In genomic region chr7:85469446-85469970, GRCh38 we compare ENCODE assay signal across 1 cellular context.
TF ChIP-seq lines count a peak whose summit lies in the region.

No MANE protein-coding gene starts in this region.

TF ChIP-seq in HEK293, 187 proteins besides CTCF, POLR2A, EP300 and RAD21 (continued from another document):
- TF ChIP-seq REST (tag by site-specific recombination; IDR thresholded peaks at IDR 0.05) (no peak), ZNF423 (tag by site-specific recombination; IDR thresholded peaks at IDR 0.05) (no peak), SP2 (tag by site-specific recombination; IDR thresholded peaks at IDR 0.05) (no peak), YY2 (tag by site-specific recombination; IDR thresholded peaks at IDR 0.05) (no peak), ZNF596 (tag by site-specific recombination; IDR thresholded peaks at IDR 0.05) (no peak), ZNF600 (tag by site-specific recombination; IDR thresholded peaks at IDR 0.05) (no peak), ZNF433 (tag by site-specific recombination; IDR thresholded peaks at IDR 0.05; ENCODE audit: low read depth) (no peak), KLF7 (tag by site-specific recombination; IDR thresholded peaks at IDR 0.05; ENCODE audit: borderline replicate concordance) (no peak), ZNF555 (tag by site-specific recombination; conservative IDR thresholded peaks at IDR 0.05) (no peak), GLIS1 (tag by site-specific recombination; IDR thresholded peaks at IDR 0.05) (no peak), ZNF830 (tag by site-specific recombination; IDR thresholded peaks at IDR 0.05; ENCODE audit: low read depth) (no peak), ZFP41 (tag by site-specific recombination; IDR thresholded peaks at IDR 0.05; ENCODE audit: borderline replicate concordance) (no peak), ZNF302 (tag by site-specific recombination; IDR thresholded peaks at IDR 0.05; ENCODE audit: low read depth) (no peak), ZNF777 (tag by site-specific recombination; IDR thresholded peaks at IDR 0.05; ENCODE audit: borderline replicate concordance) (no peak), MZF1 (tag by site-specific recombination; IDR thresholded peaks at IDR 0.05; ENCODE audit: borderline replicate concordance) (no peak), ZNF155 (tag by site-specific recombination; IDR thresholded peaks at IDR 0.05) (no peak), ZBTB8A (tag by site-specific recombination; IDR thresholded peaks at IDR 0.05) (no peak), ZNF169 (tag by site-specific recombination; IDR thresholded peaks at IDR 0.05) (no peak), INSM2 (tag by site-specific recombination; IDR thresholded peaks at IDR 0.05) (no peak), ZBTB7A (tag by site-specific recombination; IDR thresholded peaks at IDR 0.05; ENCODE audit: low read depth) (no peak), ZNF514 (tag by site-specific recombination; IDR thresholded peaks at IDR 0.05) (no peak), ZBTB17 (tag by site-specific recombination; IDR thresholded peaks at IDR 0.05) (0 out of 2 replicates have a peak, but pooled peaks have one; percentile 16), ZSCAN23 (tag by site-specific recombination; IDR thresholded peaks at IDR 0.05) (no peak), SP7 (tag by site-specific recombination; IDR thresholded peaks at IDR 0.05) (peak; percentile 91), ZBTB11 (tag by site-specific recombination; conservative IDR thresholded peaks at IDR 0.05; ENCODE audit: low read depth) (no peak), BCL6B (tag by site-specific recombination; IDR thresholded peaks at IDR 0.05) (0 out of 2 replicates have a peak, but pooled peaks have one; percentile 13), ZNF214 (tag by site-specific recombination; IDR thresholded peaks at IDR 0.05; ENCODE audit: borderline replicate concordance) (no peak)
- TF ChIP-seq, protein P1, sequence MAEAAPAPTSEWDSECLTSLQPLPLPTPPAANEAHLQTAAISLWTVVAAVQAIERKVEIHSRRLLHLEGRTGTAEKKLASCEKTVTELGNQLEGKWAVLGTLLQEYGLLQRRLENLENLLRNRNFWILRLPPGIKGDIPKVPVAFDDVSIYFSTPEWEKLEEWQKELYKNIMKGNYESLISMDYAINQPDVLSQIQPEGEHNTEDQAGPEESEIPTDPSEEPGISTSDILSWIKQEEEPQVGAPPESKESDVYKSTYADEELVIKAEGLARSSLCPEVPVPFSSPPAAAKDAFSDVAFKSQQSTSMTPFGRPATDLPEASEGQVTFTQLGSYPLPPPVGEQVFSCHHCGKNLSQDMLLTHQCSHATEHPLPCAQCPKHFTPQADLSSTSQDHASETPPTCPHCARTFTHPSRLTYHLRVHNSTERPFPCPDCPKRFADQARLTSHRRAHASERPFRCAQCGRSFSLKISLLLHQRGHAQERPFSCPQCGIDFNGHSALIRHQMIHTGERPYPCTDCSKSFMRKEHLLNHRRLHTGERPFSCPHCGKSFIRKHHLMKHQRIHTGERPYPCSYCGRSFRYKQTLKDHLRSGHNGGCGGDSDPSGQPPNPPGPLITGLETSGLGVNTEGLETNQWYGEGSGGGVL (tag by site-specific recombination; IDR thresholded peaks at IDR 0.05): 0 out of 2 replicates have a peak, but pooled peaks have one; percentile 9
- TF ChIP-seq, protein P2, sequence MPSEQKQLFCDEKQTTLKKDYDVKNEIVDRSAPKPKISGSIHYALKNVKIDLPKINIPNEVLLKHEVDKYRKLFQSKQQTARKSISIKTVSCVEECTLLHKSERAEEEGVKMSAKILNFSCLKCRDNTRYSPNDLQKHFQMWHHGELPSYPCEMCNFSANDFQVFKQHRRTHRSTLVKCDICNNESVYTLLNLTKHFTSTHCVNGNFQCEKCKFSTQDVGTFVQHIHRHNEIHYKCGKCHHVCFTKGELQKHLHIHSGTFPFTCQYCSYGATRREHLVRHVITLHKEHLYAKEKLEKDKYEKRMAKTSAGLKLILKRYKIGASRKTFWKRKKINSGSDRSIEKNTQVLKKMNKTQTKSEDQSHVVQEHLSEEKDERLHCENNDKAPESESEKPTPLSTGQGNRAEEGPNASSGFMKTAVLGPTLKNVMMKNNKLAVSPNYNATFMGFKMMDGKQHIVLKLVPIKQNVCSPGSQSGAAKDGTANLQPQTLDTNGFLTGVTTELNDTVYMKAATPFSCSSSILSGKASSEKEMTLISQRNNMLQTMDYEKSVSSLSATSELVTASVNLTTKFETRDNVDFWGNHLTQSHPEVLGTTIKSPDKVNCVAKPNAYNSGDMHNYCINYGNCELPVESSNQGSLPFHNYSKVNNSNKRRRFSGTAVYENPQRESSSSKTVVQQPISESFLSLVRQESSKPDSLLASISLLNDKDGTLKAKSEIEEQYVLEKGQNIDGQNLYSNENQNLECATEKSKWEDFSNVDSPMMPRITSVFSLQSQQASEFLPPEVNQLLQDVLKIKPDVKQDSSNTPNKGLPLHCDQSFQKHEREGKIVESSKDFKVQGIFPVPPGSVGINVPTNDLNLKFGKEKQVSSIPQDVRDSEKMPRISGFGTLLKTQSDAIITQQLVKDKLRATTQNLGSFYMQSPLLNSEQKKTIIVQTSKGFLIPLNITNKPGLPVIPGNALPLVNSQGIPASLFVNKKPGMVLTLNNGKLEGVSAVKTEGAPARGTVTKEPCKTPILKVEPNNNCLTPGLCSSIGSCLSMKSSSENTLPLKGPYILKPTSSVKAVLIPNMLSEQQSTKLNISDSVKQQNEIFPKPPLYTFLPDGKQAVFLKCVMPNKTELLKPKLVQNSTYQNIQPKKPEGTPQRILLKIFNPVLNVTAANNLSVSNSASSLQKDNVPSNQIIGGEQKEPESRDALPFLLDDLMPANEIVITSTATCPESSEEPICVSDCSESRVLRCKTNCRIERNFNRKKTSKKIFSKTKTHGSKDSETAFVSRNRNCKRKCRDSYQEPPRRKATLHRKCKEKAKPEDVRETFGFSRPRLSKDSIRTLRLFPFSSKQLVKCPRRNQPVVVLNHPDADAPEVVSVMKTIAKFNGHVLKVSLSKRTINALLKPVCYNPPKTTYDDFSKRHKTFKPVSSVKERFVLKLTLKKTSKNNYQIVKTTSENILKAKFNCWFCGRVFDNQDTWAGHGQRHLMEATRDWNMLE (tag by site-specific recombination; conservative IDR thresholded peaks at IDR 0.05; ENCODE audit: low read depth): 0 out of 2 replicates have a peak, but pooled peaks have one; percentile 31
- TF ChIP-seq, protein P3, sequence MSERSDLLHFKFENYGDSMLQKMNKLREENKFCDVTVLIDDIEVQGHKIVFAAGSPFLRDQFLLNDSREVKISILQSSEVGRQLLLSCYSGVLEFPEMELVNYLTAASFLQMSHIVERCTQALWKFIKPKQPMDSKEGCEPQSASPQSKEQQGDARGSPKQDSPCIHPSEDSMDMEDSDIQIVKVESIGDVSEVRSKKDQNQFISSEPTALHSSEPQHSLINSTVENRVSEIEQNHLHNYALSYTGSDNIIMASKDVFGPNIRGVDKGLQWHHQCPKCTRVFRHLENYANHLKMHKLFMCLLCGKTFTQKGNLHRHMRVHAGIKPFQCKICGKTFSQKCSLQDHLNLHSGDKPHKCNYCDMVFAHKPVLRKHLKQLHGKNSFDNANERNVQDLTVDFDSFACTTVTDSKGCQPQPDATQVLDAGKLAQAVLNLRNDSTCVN (tag by site-specific recombination; optimal IDR thresholded peaks at IDR 0.05): no peak
- TF ChIP-seq, protein P4, sequence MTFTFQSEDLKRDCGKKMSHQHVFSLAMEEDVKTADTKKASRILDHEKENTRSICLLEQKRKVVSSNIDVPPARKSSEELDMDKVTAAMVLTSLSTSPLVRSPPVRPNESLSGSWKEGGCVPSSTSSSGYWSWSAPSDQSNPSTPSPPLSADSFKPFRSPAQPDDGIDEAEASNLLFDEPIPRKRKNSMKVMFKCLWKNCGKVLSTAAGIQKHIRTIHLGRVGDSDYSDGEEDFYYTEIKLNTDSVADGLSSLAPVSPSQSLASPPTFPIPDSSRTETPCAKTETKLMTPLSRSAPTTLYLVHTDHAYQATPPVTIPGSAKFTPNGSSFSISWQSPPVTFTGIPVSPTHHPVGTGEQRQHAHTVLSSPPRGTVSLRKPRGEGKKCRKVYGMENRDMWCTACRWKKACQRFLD (tag by site-specific recombination; IDR thresholded peaks at IDR 0.05): no peak
